ENCODE assay signal across 10 cellular contexts in genomic region chr16:82627811-82628339, GRCh38. TPM values are rescaled to one million over a fixed set of nuclear protein-coding genes. Genes with fewer than 3 reads are reported as not detected.
DNase-seq lines count a peak whose midpoint lies in the region; ATAC-seq and TF ChIP-seq lines count a peak whose summit lies in the region.
"Had no signal": no experiment of that assay in that cellular context is flagged by ENCODE, and none has a peak within 500 bp of the region (broad histone marks: within the 10 kb centered on the region; RNA-seq: fewer than 3 reads in every experiment).

No MANE protein-coding gene starts in this region.

- ATAC-seq in HG02759 (IDR thresholded peaks at IDR 0.05; ENCODE audit: unreplicated experiment) = no peak
- no peak for ATAC-seq in GM18873 (IDR thresholded peaks at IDR 0.05; ENCODE audit: low FRiP score, unreplicated experiment)
- no peak for ATAC-seq in HG03432 (IDR thresholded peaks at IDR 0.05; ENCODE audit: unreplicated experiment)
- ATAC-seq: body of pancreas had no signal

- peak overlapping the region; percentile 63 to 65 for H3K4me3 ChIP-seq in cardiac fibroblast (replicated peaks in 1 of 2; ENCODE audit: low read depth in 2 of 2, low read length in 2 of 2)
- H3K4me3 ChIP-seq in stomach = peak overlapping the region; percentile 41 to 57 (median 50)
- H3K4me3 ChIP-seq: body of pancreas had no signal

- no peak for TF ChIP-seq EP300 in stomach (IDR thresholded peaks at IDR 0.05)

- no peaks in the 10 kb centered on the region for H3K36me3 ChIP-seq in stomach

- H3K9me3 ChIP-seq in stomach = no peaks in the 10 kb centered on the region
- H3K9me3 ChIP-seq: body of pancreas had no signal

- intact Hi-C loops in stomach (cut with DNase I; ENCODE audit: low total_unique reads) = no loop called here

- 1 to 5% (median 3%) methylated on average over 11 to 29 of the region's 29 CpGs for WGBS in stomach, 5 donors

- H3K27ac ChIP-seq in stomach = peak overlapping the region in 3 of 5 donors; percentile 17 to 66 (median 44)
- H3K27ac ChIP-seq: body of pancreas, HL-60 had no signal

- no peak for TF ChIP-seq CTCF in cardiac fibroblast (IDR thresholded peaks at IDR 0.05; ENCODE audit: low read depth, low read length)
- no peak for TF ChIP-seq CTCF in stomach (IDR thresholded peaks at IDR 0.05)

- H3K27me3 ChIP-seq in stomach = peaks cover 7 to 91% (median 27%) of the 10 kb centered on the region in 3 donors

- TF ChIP-seq POLR2A in stomach (IDR thresholded peaks at IDR 0.05) = no peak

- DNase-seq in HT1080 (ENCODE audit: low read depth) = peak; percentile 82
- peak; percentile 31 to 45 for DNase-seq in cardiac fibroblast (ENCODE audit: low read depth in 2 of 2)
- peak; percentile 38 for DNase-seq in iPS-NIHi11 (ENCODE audit: low spot score)
- peak; percentile 50 for DNase-seq in stomach
- DNase-seq in stimulated activated CD4-positive, alpha-beta T cell treated with anti-CD3 and anti-CD28 coated beads, Interleukin-4, amount 100 ng/mL, for 4 hours = no peak
- DNase-seq: body of pancreas had no signal

- H3K4me1 ChIP-seq in stomach = peaks cover 8 to 42% (median 17%) of the 10 kb centered on the region in 4 donors

RNA-seq across cellular contexts. Expression of gene CDH13, which starts 1.1 kb away (rescaled TPM):
- 50.8 and 66.0 TPM in 2 replicates for total RNA-seq in HT1080 (2014; rRNA removed; shearing (Covaris generic))
- polyA plus RNA-seq in HT1080 (2015; cell fraction: cytosol; rRNA removed) = 55.7 and 76.6 TPM in 2 replicates
- polyA plus RNA-seq in HT1080 (2015; cell fraction: nucleus; rRNA removed) = 117 and 148 TPM in 2 replicates
- total RNA-seq in stomach = 10 to 100 TPM in 2 of 5 donors, 1 to 10 TPM in 1, under 1 TPM in 1, not detected in 1; 0.29 to 21.4 (median 6.9) TPM
- 1 to 10 TPM in 1 of 3 donors, under 1 TPM in 2; 0.12 to 1.7 (median 0.31) TPM for polyA plus RNA-seq in stomach

Comparison
In these comparisons a context has a peak if more than half of its experiments do, and no peak if none do; other contexts are left out.
1. DNase-seq: peak in HT1080 (single experiment), cardiac fibroblast (2 of 2), iPS-NIHi11 (single experiment) and stomach (single experiment); none in stimulated activated CD4-positive, alpha-beta T cell treated with anti-CD3 and anti-CD28 coated beads, Interleukin-4, amount 100 ng/mL, for 4 hours (0 of 2).